In genomic region chr9:100595391-100596199, GRCh38 we compare ENCODE assay signal across 8 cellular contexts. TPM values are rescaled to one million over a fixed set of nuclear protein-coding genes. Genes with fewer than 3 reads are reported as not detected.
DNase-seq lines count a peak whose midpoint lies in the region; ATAC-seq, FAIRE-seq and TF ChIP-seq lines count a peak whose summit lies in the region.

No MANE protein-coding gene starts in this region.

- no peaks in the 10 kb centered on the region for H4K20me1 ChIP-seq in BLaER1

- peaks cover 16% of the 10 kb centered on the region for H3K4me1 ChIP-seq in BLaER1
- no peaks in the 10 kb centered on the region for H3K4me1 ChIP-seq in breast epithelium
- peaks cover 0 to 5% of the 10 kb centered on the region in 2 donors for H3K4me1 ChIP-seq in kidney (ENCODE audit: control insufficient read depth in 1 of 2, insufficient read depth in 1 of 2, low read depth in 1 of 2, low read length in 2 of 2)
- peaks cover 0 to 4% of the 10 kb centered on the region in 2 donors for H3K4me1 ChIP-seq in thoracic aorta (ENCODE audit: control insufficient read depth in 1 of 2, low read depth in 2 of 2)

- H3K4me3 ChIP-seq in BLaER1 (no peak overlapping the region), breast epithelium (no peak overlapping the region), kidney (ENCODE audit: low read length in 2 of 2) (no peak overlapping the region), thoracic aorta (no peak overlapping the region)

- H3K27me3 ChIP-seq in BLaER1 (no peaks in the 10 kb centered on the region), breast epithelium (no peaks in the 10 kb centered on the region), thoracic aorta (replicated peaks; ENCODE audit: insufficient read depth) (no peaks in the 10 kb centered on the region)

- TF ChIP-seq POLR2A in breast epithelium (IDR thresholded peaks at IDR 0.05), result no peak

- no peaks in the 10 kb centered on the region for H3K36me3 ChIP-seq in BLaER1
- no peaks in the 10 kb centered on the region for H3K36me3 ChIP-seq in breast epithelium
- H3K36me3 ChIP-seq in kidney (ENCODE audit: control insufficient read depth in 1 of 2, insufficient read depth in 2 of 2, low read length in 2 of 2), result no peaks in the 10 kb centered on the region
- H3K36me3 ChIP-seq in thoracic aorta, result no peaks in the 10 kb centered on the region

- no peak overlapping the region for H3K27ac ChIP-seq in BLaER1
- no peak overlapping the region for H3K27ac ChIP-seq in breast epithelium
- no peak overlapping the region for H3K27ac ChIP-seq in kidney (ENCODE audit: low read depth in 2 of 2, low read length in 2 of 2)
- H3K27ac ChIP-seq in thoracic aorta, result no peak overlapping the region

- peak; percentile 97 for FAIRE-seq in kidney (lab: Jason Lieb, UNC)

- H3K9ac ChIP-seq in BLaER1 (no peak overlapping the region), kidney (ENCODE audit: low read length in 2 of 2) (no peak overlapping the region)

- no peaks in the 10 kb centered on the region for H3K9me3 ChIP-seq in BLaER1
- H3K9me3 ChIP-seq in breast epithelium, result no peaks in the 10 kb centered on the region
- H3K9me3 ChIP-seq in kidney (ENCODE audit: control insufficient read depth in 1 of 2, low read length in 2 of 2), result no peaks in the 10 kb centered on the region
- H3K9me3 ChIP-seq in thoracic aorta, result no peaks in the 10 kb centered on the region

- intact Hi-C loops in breast epithelium (cut with DNase I; ENCODE audit: low total_unique reads) (no loop called here), kidney (cut with DNase I) (no loop called here)

- peak; percentile 20 for DNase-seq in NCI-H526 treated with DMSO at 0.1 percent for 48 hours (lab: John Stamatoyannopoulos, UW)
- no peak for DNase-seq in breast epithelium (ENCODE audit: low spot score in 2 of 2)
- no peak for DNase-seq in kidney
- DNase-seq in thoracic aorta (ENCODE audit: low spot score), result no peak
- no peak for DNase-seq in effector CD4-positive, alpha-beta T cell

- TF ChIP-seq CTCF in GM12874 (IDR thresholded peaks at IDR 0.05; ENCODE audit: insufficient read depth, low read depth, low read length), result peak; percentile 53; the same call in 1 of the 2 replicates
- TF ChIP-seq CTCF in breast epithelium (IDR thresholded peaks at IDR 0.05), result peak; percentile 51 to 79 (median 75)
- peak; percentile 90 for TF ChIP-seq CTCF in kidney (IDR thresholded peaks at IDR 0.05; ENCODE audit: borderline replicate concordance, extremely low read depth, insufficient read depth)
- TF ChIP-seq CTCF in thoracic aorta (IDR thresholded peaks at IDR 0.05), result peak; percentile 78

- H3K4me2 ChIP-seq in BLaER1, result peak overlapping the region; percentile 39; the same call in 1 of the 2 replicates

- ATAC-seq in HG03354 (IDR thresholded peaks at IDR 0.05; ENCODE audit: poor library complexity, severe bottlenecking, unreplicated experiment) (peak; percentile 43), thoracic aorta (ENCODE audit: insufficient number of reproducible peaks, low FRiP score, low read depth) (no peak)

RNA-seq across cellular contexts. Expression of gene CAVIN4, which starts 17.7 kb away (rescaled TPM):
- under 1 TPM; 0.16 to 0.33 (median 0.29) TPM for total RNA-seq in breast epithelium
- 0.13 TPM for total RNA-seq in kidney
- polyA plus RNA-seq in kidney (ENCODE audit: insufficient read depth, low read depth, low replicate concordance), result 0.24 TPM
- total RNA-seq in thoracic aorta, result under 1 TPM; 0.21 to 0.27 TPM
